Comparison of ENCODE assay signal across 1 cellular context in the genomic region with DNA sequence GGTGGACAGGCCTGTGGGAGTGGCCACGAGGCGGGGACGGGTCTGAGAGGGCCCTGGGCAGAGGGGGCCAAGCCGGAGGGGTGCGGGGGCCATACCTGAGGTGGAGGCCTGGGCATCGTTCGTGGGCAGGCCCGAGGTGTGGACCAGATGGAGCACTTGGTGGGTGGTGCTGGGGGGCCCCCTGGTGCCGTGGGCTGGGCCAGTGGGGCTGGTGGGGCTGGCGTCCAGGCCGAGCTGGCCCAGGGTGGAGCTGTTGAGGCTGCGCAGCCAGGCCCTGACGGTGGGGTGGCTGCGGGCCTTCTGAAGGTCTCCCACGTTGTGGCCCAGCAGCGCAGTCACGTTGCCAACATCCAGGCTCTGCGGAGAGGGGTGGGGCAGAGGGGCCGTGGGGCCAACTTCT.
TF ChIP-seq lines count a peak whose summit lies in the region.

No MANE protein-coding gene starts in this region.

TF ChIP-seq in IMR-90, 13 proteins besides CTCF, POLR2A, EP300 and RAD21:
- TF ChIP-seq NFE2L2 (IDR thresholded peaks at IDR 0.05; ENCODE audit: low read depth, low read length) (no peak), BHLHE40 (IDR thresholded peaks at IDR 0.05; ENCODE audit: low read depth, low read length) (no peak), USF2 (IDR thresholded peaks at IDR 0.05; ENCODE audit: low read depth, low read length) (no peak)
- TF ChIP-seq, protein P1, sequence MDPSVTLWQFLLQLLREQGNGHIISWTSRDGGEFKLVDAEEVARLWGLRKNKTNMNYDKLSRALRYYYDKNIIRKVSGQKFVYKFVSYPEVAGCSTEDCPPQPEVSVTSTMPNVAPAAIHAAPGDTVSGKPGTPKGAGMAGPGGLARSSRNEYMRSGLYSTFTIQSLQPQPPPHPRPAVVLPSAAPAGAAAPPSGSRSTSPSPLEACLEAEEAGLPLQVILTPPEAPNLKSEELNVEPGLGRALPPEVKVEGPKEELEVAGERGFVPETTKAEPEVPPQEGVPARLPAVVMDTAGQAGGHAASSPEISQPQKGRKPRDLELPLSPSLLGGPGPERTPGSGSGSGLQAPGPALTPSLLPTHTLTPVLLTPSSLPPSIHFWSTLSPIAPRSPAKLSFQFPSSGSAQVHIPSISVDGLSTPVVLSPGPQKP (IDR thresholded peaks at IDR 0.05; ENCODE audit: borderline replicate concordance, low read depth, low read length): no peak
